In the genomic region with DNA sequence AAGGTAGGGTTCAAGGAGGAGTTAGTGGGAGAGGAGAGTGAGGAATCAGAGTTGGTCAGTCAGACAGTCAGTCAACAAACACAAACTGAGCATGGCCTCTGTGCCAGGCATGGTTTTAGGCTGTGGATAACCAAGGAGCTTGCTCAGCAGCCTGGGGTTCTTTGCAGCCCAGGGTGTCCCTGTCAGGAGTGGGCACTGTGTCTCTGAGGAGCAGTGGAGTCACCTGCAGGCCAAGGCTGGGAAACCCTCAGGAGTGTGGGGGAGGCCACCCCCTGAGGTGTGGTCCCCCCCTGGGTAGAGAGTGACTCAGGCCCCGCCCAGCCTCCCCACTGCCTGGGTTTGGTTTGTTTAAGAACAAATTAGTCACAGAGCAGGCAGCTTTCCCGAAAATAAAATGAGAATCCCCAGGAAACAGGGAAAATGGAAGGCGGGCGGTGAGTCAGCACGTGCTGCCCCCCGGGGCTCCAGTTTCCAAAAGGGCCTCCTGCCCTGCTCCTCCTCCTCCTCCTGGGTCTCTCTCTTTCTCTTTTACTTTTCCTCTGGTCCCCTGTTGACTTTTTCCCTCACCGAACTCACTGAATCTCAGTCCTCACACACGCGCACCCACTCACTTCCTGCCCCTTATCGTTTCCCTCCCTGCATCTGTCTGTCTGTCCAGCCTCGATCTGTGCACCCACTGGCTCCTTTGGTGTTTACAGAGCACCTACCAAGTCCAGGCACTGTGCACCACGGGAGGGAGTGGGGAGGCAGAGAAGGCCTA, we compare ENCODE assay signal across 8 cellular contexts. TPM values are rescaled to one million over a fixed set of nuclear protein-coding genes. Genes with fewer than 3 reads are reported as not detected.
A peak's percentile ranks its signal among the peaks of the same experiment; 100 is the strongest.
DNase-seq lines count a peak whose midpoint lies in the region; ATAC-seq and TF ChIP-seq lines count a peak whose summit lies in the region.

No MANE protein-coding gene starts in this region.

- 26 to 40% methylated on average over 11 to 12 of the region's 12 CpGs for WGBS in endodermal cell (ENCODE audit: insufficient coverage in 1 of 2, insufficient read length in 1 of 2), 2 experiments
- 8 to 14% (median 11%) methylated on average over 12 of the region's 12 CpGs for WGBS in stomach, 5 donors

- DNase-seq in HFFc6 (peak; percentile 91), endodermal cell (peak; percentile 86), stomach (peak; percentile 79), NCI-H526 (lab: John Stamatoyannopoulos, UW) (no peak)
- peak; percentile 83 for DNase-seq in activated CD4-positive, alpha-beta memory T cell treated with anti-CD3 and anti-CD28 coated beads for 36 hours

- H3K4me3 Mint-ChIP-seq in HFFc6: peak overlapping the region; percentile 80
- peak overlapping the region; percentile 32 for H3K4me3 Mint-ChIP-seq in activated CD4-positive, alpha-beta memory T cell treated with anti-CD3 and anti-CD28 coated beads for 36 hours
- H3K4me3 Mint-ChIP-seq in endodermal cell: peak overlapping the region; percentile 57

- H3K27ac ChIP-seq in ACC112 (ENCODE audit: low read depth, low read length) (peak overlapping the region; percentile 99), endodermal cell (ENCODE audit: low read depth, low read length) (no peak overlapping the region), muscle layer of colon (ENCODE audit: low read depth, low read length) (peak overlapping the region; percentile 35), stomach (peak overlapping the region; percentile 85 to 96 (median 91))

- intact Hi-C loops in activated CD4-positive, alpha-beta memory T cell treated with anti-CD3 and anti-CD28 coated beads for 36 hours (cut with micrococcal nuclease): loop anchor here (1.0 to 2.0 kb wide), 3 partner anchors 23 to 57 kb away; no protein-coding TSS in a partner anchor
- intact Hi-C loops in stomach (cut with DNase I; ENCODE audit: low total_unique reads): no loop called here

- peak; percentile 29 for TF ChIP-seq EP300 in stomach (IDR thresholded peaks at IDR 0.05)

- H3K9me3 Mint-ChIP-seq in HFFc6 (no peaks in the 10 kb centered on the region), endodermal cell (no peaks in the 10 kb centered on the region)
- no peaks in the 10 kb centered on the region for H3K9me3 Mint-ChIP-seq in activated CD4-positive, alpha-beta memory T cell treated with anti-CD3 and anti-CD28 coated beads for 36 hours

- no peaks in the 10 kb centered on the region for H3K79me2 ChIP-seq in ACC112 (ENCODE audit: control insufficient read depth, insufficient read depth, low read length, unreplicated experiment)

- H3K4me1 Mint-ChIP-seq in HFFc6 (ENCODE audit: low read depth): peaks cover 36% of the 10 kb centered on the region
- H3K4me1 Mint-ChIP-seq in activated CD4-positive, alpha-beta memory T cell treated with anti-CD3 and anti-CD28 coated beads for 36 hours (ENCODE audit: low read depth): peaks cover 49% of the 10 kb centered on the region
- H3K4me1 Mint-ChIP-seq in endodermal cell: peaks cover 32% of the 10 kb centered on the region

- H3K9ac ChIP-seq in endodermal cell (ENCODE audit: extremely low read depth, low read length, poor library complexity, severe bottlenecking) (no peak overlapping the region), muscle layer of colon (ENCODE audit: low read length) (no peak overlapping the region)

- POLR2A ChIA-PET in activated CD4-positive, alpha-beta memory T cell treated with anti-CD3 and anti-CD28 coated beads for 36 hours (lab: Charles Lee): interaction anchor here (1.1 to 3.4 kb wide), 3 partner anchors 28 to 44 kb away, joined by 3 to 12 read pairs (median 11); a partner anchor contains a TSS

- peak overlapping the region; percentile 99 for H3K27ac Mint-ChIP-seq in HFFc6
- H3K27ac Mint-ChIP-seq in activated CD4-positive, alpha-beta memory T cell treated with anti-CD3 and anti-CD28 coated beads for 36 hours: peak overlapping the region; percentile 87
- peak overlapping the region; percentile 98 for H3K27ac Mint-ChIP-seq in endodermal cell

- ATAC-seq in GM18511 (IDR thresholded peaks at IDR 0.05; ENCODE audit: unreplicated experiment): no peak

- H3K4me3 ChIP-seq in ACC112 (ENCODE audit: low read depth, low read length) (peak overlapping the region; percentile 68), endodermal cell (ENCODE audit: low read length) (no peak overlapping the region), muscle layer of colon (ENCODE audit: low read depth in 1 of 2, low read length in 2 of 2) (no peak overlapping the region), stomach (peak overlapping the region in 1 of 4 donors; percentile 27)

- CTCF ChIA-PET in activated CD4-positive, alpha-beta memory T cell treated with anti-CD3 and anti-CD28 coated beads for 36 hours (lab: Charles Lee): interaction anchor here (1.3 to 2.8 kb wide), 5 partner anchors 14 to 45 kb away, joined by 3 to 10 read pairs (median 6); a partner anchor contains a TSS

- H3K9me3 ChIP-seq in endodermal cell (ENCODE audit: control insufficient read depth, low read length) (no peaks in the 10 kb centered on the region), muscle layer of colon (ENCODE audit: low read length) (no peaks in the 10 kb centered on the region), stomach (no peaks in the 10 kb centered on the region)

- no peak for TF ChIP-seq POLR2A in stomach (IDR thresholded peaks at IDR 0.05)

- no peaks in the 10 kb centered on the region for H3K36me3 Mint-ChIP-seq in HFFc6 (ENCODE audit: low read depth)
- no peaks in the 10 kb centered on the region for H3K36me3 Mint-ChIP-seq in activated CD4-positive, alpha-beta memory T cell treated with anti-CD3 and anti-CD28 coated beads for 36 hours
- no peaks in the 10 kb centered on the region for H3K36me3 Mint-ChIP-seq in endodermal cell (ENCODE audit: low read depth)

- H3K4me1 ChIP-seq in ACC112 (ENCODE audit: control insufficient read depth, insufficient read depth, low read length, unreplicated experiment) (peaks cover 35% of the 10 kb centered on the region), endodermal cell (ENCODE audit: control insufficient read depth, insufficient read depth, low read length) (peaks cover 12% of the 10 kb centered on the region), muscle layer of colon (ENCODE audit: insufficient read depth, low read length) (peaks cover 31% of the 10 kb centered on the region), stomach (peaks cover 40 to 61% (median 53%) of the 10 kb centered on the region in 4 donors)

- H3K27me3 ChIP-seq in ACC112 (ENCODE audit: insufficient read depth, low read length) (no peaks in the 10 kb centered on the region), endodermal cell (ENCODE audit: control insufficient read depth, insufficient read depth, low read length, poor library complexity, severe bottlenecking) (peaks cover 4% of the 10 kb centered on the region), muscle layer of colon (ENCODE audit: control insufficient read depth in 1 of 2, insufficient read depth in 2 of 2, low read length in 2 of 2) (no peaks in the 10 kb centered on the region), stomach (peaks cover 0 to 12% (median 0%) of the 10 kb centered on the region in 3 donors)

- H3K36me3 ChIP-seq in ACC112 (ENCODE audit: insufficient read depth, low read length) (no peaks in the 10 kb centered on the region), endodermal cell (ENCODE audit: control insufficient read depth, insufficient read depth, low read length) (no peaks in the 10 kb centered on the region), muscle layer of colon (ENCODE audit: insufficient read depth, low read length) (no peaks in the 10 kb centered on the region), stomach (no peaks in the 10 kb centered on the region)

- peak; percentile 45 for TF ChIP-seq CTCF in HFFc6 (IDR thresholded peaks at IDR 0.05)
- peak; percentile 26 for TF ChIP-seq CTCF in endodermal cell (conservative IDR thresholded peaks at IDR 0.05)
- TF ChIP-seq CTCF in stomach (IDR thresholded peaks at IDR 0.05): peak in 1 of 7 experiments; percentile 12

- H3K27me3 Mint-ChIP-seq in HFFc6 (ENCODE audit: insufficient read depth) (peaks cover 2% of the 10 kb centered on the region), endodermal cell (ENCODE audit: insufficient read depth) (peaks cover 1% of the 10 kb centered on the region)
- peaks cover 1% of the 10 kb centered on the region for H3K27me3 Mint-ChIP-seq in activated CD4-positive, alpha-beta memory T cell treated with anti-CD3 and anti-CD28 coated beads for 36 hours

- H2AFZ ChIP-seq in ACC112 (ENCODE audit: low read length, unreplicated experiment): no peak overlapping the region

RNA-seq across cellular contexts. Expression of a gene that starts 44.3 kb away (rescaled TPM):
- total RNA-seq in HFFc6 (2021; fragmentation: NEBNext Ultra II Directional; extraction: Animal tissue kit (Norgen Biotek cat#: 25700)): 10 to 100 TPM; 27.4 to 37.2 (median 33.2) TPM
- 100 to 1,000 TPM; 162 to 167 TPM for total RNA-seq in activated CD4-positive, alpha-beta memory T cell treated with anti-CD3 and anti-CD28 coated beads for 36 hours
- 10 to 100 TPM; 54.2 to 75.3 TPM for total RNA-seq in endodermal cell
- 15.1 TPM for polyA plus RNA-seq in endodermal cell (2013, experiment 1 of 2)
- 19.8 TPM for polyA plus RNA-seq in endodermal cell (2013, experiment 2 of 2)
- total RNA-seq in stomach: 10 to 100 TPM; 48.4 to 62.9 (median 52.2) TPM
- 10 to 100 TPM; 18.7 to 46.9 (median 39.7) TPM for polyA plus RNA-seq in stomach

Comparison
In these comparisons a context has a peak if more than half of its experiments do, and no peak if none do; other contexts are left out.
1. DNase-seq: peak in HFFc6 (single experiment), activated CD4-positive, alpha-beta memory T cell treated with anti-CD3 and anti-CD28 coated beads for 36 hours (single experiment), endodermal cell (single experiment) and stomach (single experiment); none in NCI-H526 (0 of 2).
2. Peak in every context shown above with its lines, with median percentiles within 50 percentile points of each other: H3K27ac Mint-ChIP-seq and H3K4me3 Mint-ChIP-seq.